ENCODE assay signal across 8 cellular contexts in the genomic region with DNA sequence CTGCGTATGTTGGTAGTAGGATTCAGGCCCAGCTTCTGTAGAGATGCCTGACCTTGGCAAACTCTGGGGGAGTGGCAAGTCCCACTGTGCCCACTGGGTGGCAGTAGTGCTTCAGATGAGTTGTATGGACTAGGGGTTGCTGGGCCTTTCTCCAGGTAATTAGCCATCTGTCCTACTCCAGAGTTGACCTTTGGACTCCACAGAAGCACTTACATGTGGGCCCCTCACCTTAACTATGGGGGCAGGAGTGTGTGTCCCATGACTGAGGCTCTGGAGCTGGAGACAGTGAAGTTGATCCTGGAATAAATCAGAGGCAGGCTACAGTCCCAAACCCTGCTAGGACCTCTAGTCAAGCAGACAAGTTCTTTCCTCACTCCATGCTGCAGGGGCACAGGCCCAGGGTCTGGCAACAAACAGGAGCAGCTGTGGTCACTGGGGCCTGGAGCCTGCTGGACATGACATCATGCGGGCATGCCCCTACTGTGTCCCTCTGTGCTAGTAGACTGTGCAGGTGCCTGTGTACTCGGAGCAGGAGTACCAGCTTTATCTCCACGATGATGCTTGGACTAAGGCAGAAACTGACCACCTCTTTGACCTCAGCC. TPM values are rescaled to one million over a fixed set of nuclear protein-coding genes. Genes with fewer than 3 reads are reported as not detected.
A peak's percentile ranks its signal among the peaks of the same experiment; 100 is the strongest.
DNase-seq lines count a peak whose midpoint lies in the region; ATAC-seq, FAIRE-seq and TF ChIP-seq lines count a peak whose summit lies in the region.

No MANE protein-coding gene starts in this region.

- no peaks in the 10 kb centered on the region for H3F3A ChIP-seq in OCI-LY1 (ENCODE audit: insufficient read depth, low read length)

- peaks cover 31% of the 10 kb centered on the region for H3K4me1 ChIP-seq in OCI-LY1 (ENCODE audit: insufficient read depth, low read length, severe bottlenecking)

- H4K20me1 ChIP-seq in OCI-LY1 (ENCODE audit: insufficient read depth, low read length) = no peaks in the 10 kb centered on the region

- no peak overlapping the region for H3K9ac ChIP-seq in OCI-LY1 (ENCODE audit: low read length)

- peaks cover 68% of the 10 kb centered on the region for H3K36me3 ChIP-seq in OCI-LY1 (ENCODE audit: insufficient read depth, low read length)

- no peaks in the 10 kb centered on the region for H3K9me2 ChIP-seq in OCI-LY1 (ENCODE audit: low read depth, low read length)

- H3K27me3 ChIP-seq in OCI-LY1 (ENCODE audit: insufficient read depth, low read length) = no peaks in the 10 kb centered on the region

- H3K9me3 ChIP-seq in OCI-LY1 (ENCODE audit: low read length) = no peaks in the 10 kb centered on the region

- ATAC-seq in HG03139 (IDR thresholded peaks at IDR 0.05; ENCODE audit: unreplicated experiment) = no peak

- no peak overlapping the region for H3K27ac ChIP-seq in OCI-LY1 (ENCODE audit: low read depth, low read length, poor library complexity, severe bottlenecking)

- H3K4me2 ChIP-seq in OCI-LY1 (ENCODE audit: low read length) = no peak overlapping the region

- H3K79me2 ChIP-seq in OCI-LY1 (ENCODE audit: insufficient read depth, low read length) = no peaks in the 10 kb centered on the region

- TF ChIP-seq CTCF in D721Med (IDR thresholded peaks at IDR 0.05; ENCODE audit: insufficient read depth, missing control alignments) (peak; percentile 89), OCI-LY1 (IDR thresholded peaks at IDR 0.05; ENCODE audit: low read length) (peak; percentile 94), epithelial cell of esophagus (IDR thresholded peaks at IDR 0.05; ENCODE audit: insufficient read depth, low read depth, low read length, missing control alignments) (peak; percentile 96)

- H3K4me3 ChIP-seq in OCI-LY1 (ENCODE audit: low read depth, low read length, poor library complexity, severe bottlenecking) = no peak overlapping the region
- no peak overlapping the region for H3K4me3 ChIP-seq in epithelial cell of esophagus (ENCODE audit: low read length)

- FAIRE-seq in D721Med (lab: Jason Lieb, UNC) = peak; percentile 56

- no peak overlapping the region for H2AFZ ChIP-seq in OCI-LY1 (ENCODE audit: low read length)

- no peak for DNase-seq in D721Med (ENCODE audit: insufficient read length, low spot score)
- DNase-seq in HUDEP-2 (lab: John Stamatoyannopoulos, UW; ENCODE audit: unreplicated experiment in 76 of 76) = peak in 64 of 76 experiments; percentile 3 to 81 (median 55)
- peak; percentile 64 for DNase-seq in activated T-cell treated with anti-CD3 and anti-CD28 coated beads for 1 hour (ENCODE audit: low read depth)
- DNase-seq in epithelial cell of esophagus (ENCODE audit: low read depth) = peak; percentile 70
- DNase-seq in myocyte (ENCODE audit: low read depth) = peak; percentile 83
- peak; percentile 46 to 55 for DNase-seq in stimulated activated CD8-positive, alpha-beta memory T cell treated with anti-CD3 and anti-CD28 coated beads, Interleukin-7, amount 100 ng/mL, for 1 hour (ENCODE audit: low read depth in 2 of 2)

RNA-seq across cellular contexts. Expression of a gene that starts 4.6 kb away (rescaled TPM):
- total RNA-seq in myocyte = 18.1 and 20.8 TPM in 2 replicates
- polyA plus RNA-seq in myocyte (2012) = 44.6 TPM
